Comparison of ENCODE assay signal across 21 cellular contexts in genomic region chr13:24557121-24557520, GRCh38. TPM values are rescaled to one million over a fixed set of nuclear protein-coding genes. Genes with fewer than 3 reads are reported as not detected.
DNase-seq lines count a peak whose midpoint lies in the region; ATAC-seq, FAIRE-seq and TF ChIP-seq lines count a peak whose summit lies in the region.
"Had no signal": no experiment of that assay in that cellular context is flagged by ENCODE, and none has a peak within 500 bp of the region (broad histone marks: within the 10 kb centered on the region; RNA-seq: fewer than 3 reads in every experiment).

No MANE protein-coding gene starts in this region.

- H2AFZ ChIP-seq in OCI-LY7 (ENCODE audit: low read length) = peak overlapping the region; percentile 69; the same call in 1 of the 2 replicates

- ATAC-seq in HG02852 (IDR thresholded peaks at IDR 0.05; ENCODE audit: unreplicated experiment) (no peak), pancreas (no peak), HG02763 (IDR thresholded peaks at IDR 0.05; ENCODE audit: unreplicated experiment) (no peak), gastrocnemius medialis (no peak)
- ATAC-seq: Panc1 had no signal

- H3K4me1 ChIP-seq in OCI-LY7 (ENCODE audit: insufficient read depth, low read length, poor library complexity, severe bottlenecking) = peaks cover 9% of the 10 kb centered on the region
- no peaks in the 10 kb centered on the region for H3K4me1 ChIP-seq in pancreas
- no peaks in the 10 kb centered on the region for H3K4me1 ChIP-seq in gastrocnemius medialis

- no peaks in the 10 kb centered on the region for H3K27me3 Mint-ChIP-seq in endothelial cell (ENCODE audit: unreplicated experiment)

- TF ChIP-seq CTCF in AG10803 (conservative IDR thresholded peaks at IDR 0.05; ENCODE audit: low read length) = no peak
- TF ChIP-seq CTCF in OCI-LY7 (conservative IDR thresholded peaks at IDR 0.05; ENCODE audit: low read length) = no peak
- no peak for TF ChIP-seq CTCF in endothelial cell (IDR thresholded peaks at IDR 0.05; ENCODE audit: unreplicated experiment)
- TF ChIP-seq CTCF in fibroblast of villous mesenchyme (IDR thresholded peaks at IDR 0.05; ENCODE audit: insufficient read depth, low read depth, low read length) = no peak
- TF ChIP-seq CTCF in pancreas (IDR thresholded peaks at IDR 0.05) = no peak
- no peak for TF ChIP-seq CTCF in gastrocnemius medialis (IDR thresholded peaks at IDR 0.05 in 4 of 5, conservative IDR thresholded peaks at IDR 0.05 in 1 of 5)

- H3K27ac ChIP-seq in OCI-LY7 (ENCODE audit: low read depth, low read length, poor library complexity, severe bottlenecking) (no peak overlapping the region), pancreas (no peak overlapping the region), gastrocnemius medialis (no peak overlapping the region)

- FAIRE-seq in pancreas (lab: Jason Lieb, UNC) = no peak
- FAIRE-seq: D721Med had no signal

- peak overlapping the region; percentile 14; the same call in 1 of the 2 replicates for H3K4me2 ChIP-seq in OCI-LY7 (ENCODE audit: low read length)

- WGBS in pancreas, 2 donors = 72 to 82% methylated on average over 5 of the region's 5 CpGs

- H3K27ac Mint-ChIP-seq in endothelial cell (ENCODE audit: unreplicated experiment) = peak overlapping the region; percentile 43
- H3K27ac Mint-ChIP-seq: B cell, CD14-positive monocyte, H9 had no signal

- peaks cover 6% of the 10 kb centered on the region for H3K4me1 Mint-ChIP-seq in endothelial cell (ENCODE audit: unreplicated experiment)
- H3K4me1 Mint-ChIP-seq: H9 had no signal

- intact Hi-C loops in OCI-LY7 (cut with micrococcal nuclease; ENCODE audit: unreplicated experiment) = no loop called here
- intact Hi-C loops in pancreas (cut with DNase I) = no loop called here
- intact Hi-C loops in gastrocnemius medialis (cut with DNase I; ENCODE audit: low total_unique reads) = no loop called here

- no peaks in the 10 kb centered on the region for H4K20me1 ChIP-seq in OCI-LY7 (ENCODE audit: insufficient read depth, low read length)

- POLR2A ChIA-PET in OCI-LY7 (lab: Charles Lee) = interaction anchor here (0.7 kb wide), 2 partner anchors 268 to 344 kb away, joined by 3 read pairs; no protein-coding TSS in a partner anchor

- DNase-seq in AG10803 (ENCODE audit: low read depth) (peak; percentile 32), OCI-LY7 (ENCODE audit: low spot score) (peak; percentile 6), endothelial cell (ENCODE audit: low spot score) (no peak), fibroblast of villous mesenchyme (ENCODE audit: low read depth) (peak; percentile 31), pancreas (no peak), gastrocnemius medialis (no peak)
- DNase-seq: DMS53, H9, KG1, NCI-H1092, NCI-H1436, NCI-H2029, NCI-H226, NCI-H510A treated with DMSO at 0.1 percent for 48 hours, NCI-H748 treated with DMSO at 0.1 percent for 48 hours had no signal

- H3K9me3 Mint-ChIP-seq in endothelial cell (ENCODE audit: unreplicated experiment) = peaks cover 4% of the 10 kb centered on the region

- H3K27me3 ChIP-seq in pancreas (peaks cover 0 to 7% (median 1%) of the 10 kb centered on the region in 4 donors), gastrocnemius medialis (no peaks in the 10 kb centered on the region)

- H3K79me2 ChIP-seq in OCI-LY7 (ENCODE audit: insufficient read depth, low read depth, low read length) = no peaks in the 10 kb centered on the region

- no TSS peak for BruUV-seq in OCI-LY7 (replicated peaks; lab: Mats Ljungman, UMichigan)

- H3K36me3 ChIP-seq in OCI-LY7 (ENCODE audit: insufficient read depth, low read length) (no peaks in the 10 kb centered on the region), pancreas (no peaks in the 10 kb centered on the region), gastrocnemius medialis (no peaks in the 10 kb centered on the region)

- CTCF ChIA-PET in OCI-LY7 (lab: Charles Lee; ENCODE audit: unreplicated experiment) = no interaction called here

- peaks cover 10% of the 10 kb centered on the region for H3K36me3 Mint-ChIP-seq in endothelial cell (ENCODE audit: low read depth, unreplicated experiment)
- H3K36me3 Mint-ChIP-seq: CD14-positive monocyte had no signal

- H3K9me2 ChIP-seq in OCI-LY7 (ENCODE audit: insufficient read depth, low read length) = no peaks in the 10 kb centered on the region

- no peak overlapping the region for H3K4me3 Mint-ChIP-seq in endothelial cell (ENCODE audit: unreplicated experiment)
- H3K4me3 Mint-ChIP-seq: B cell, CD14-positive monocyte, H9 had no signal

- TF ChIP-seq POLR2A in gastrocnemius medialis (IDR thresholded peaks at IDR 0.05) = no peak

- H3K4me3 ChIP-seq in AG10803 (ENCODE audit: low read length) (no peak overlapping the region), OCI-LY7 (ENCODE audit: low read depth, low read length, poor library complexity, severe bottlenecking) (no peak overlapping the region), fibroblast of villous mesenchyme (ENCODE audit: low read depth, low read length) (no peak overlapping the region), pancreas (no peak overlapping the region), gastrocnemius medialis (no peak overlapping the region)

- H3K9me3 ChIP-seq in OCI-LY7 (ENCODE audit: low read length) (no peaks in the 10 kb centered on the region), pancreas (no peaks in the 10 kb centered on the region), gastrocnemius medialis (no peaks in the 10 kb centered on the region)

- in situ Hi-C loops in gastrocnemius medialis (cut with MboI; ENCODE audit: low sequenced_read_pairs in 4 of 4) = no loop called here

RNA-seq across cellular contexts. Expression of gene PARP4, which starts 44.5 kb away (rescaled TPM):
- total RNA-seq in OCI-LY7 (2014; rRNA removed; shearing (Covaris generic)) = 34.2 and 34.4 TPM in 2 replicates
- total RNA-seq in OCI-LY7 (2022) = 48.5 and 50.8 TPM in 2 replicates
- 31.8 TPM for total RNA-seq in endothelial cell (ENCODE audit: unreplicated experiment)
- total RNA-seq in fibroblast of villous mesenchyme = 50.5 and 53.5 TPM in 2 replicates
- 10 to 100 TPM; 14.1 to 33.4 (median 16.9) TPM for total RNA-seq in pancreas
- polyA plus RNA-seq in pancreas = 1 to 10 TPM; 7.9 to 9.1 TPM
- 10 to 100 TPM in 1 of 4 donors, 1 to 10 TPM in 3; 6.9 to 11.6 (median 7.6) TPM for total RNA-seq in gastrocnemius medialis

Comparison
In these comparisons a context has a peak if more than half of its experiments do, and no peak if none do; other contexts are left out.
1. DNase-seq: peak in AG10803 (single experiment), OCI-LY7 (single experiment) and fibroblast of villous mesenchyme (single experiment); none in endothelial cell (single experiment), pancreas (0 of 6) and gastrocnemius medialis (0 of 2).